ENCODE assay signal across 1 cellular context in the genomic region with DNA sequence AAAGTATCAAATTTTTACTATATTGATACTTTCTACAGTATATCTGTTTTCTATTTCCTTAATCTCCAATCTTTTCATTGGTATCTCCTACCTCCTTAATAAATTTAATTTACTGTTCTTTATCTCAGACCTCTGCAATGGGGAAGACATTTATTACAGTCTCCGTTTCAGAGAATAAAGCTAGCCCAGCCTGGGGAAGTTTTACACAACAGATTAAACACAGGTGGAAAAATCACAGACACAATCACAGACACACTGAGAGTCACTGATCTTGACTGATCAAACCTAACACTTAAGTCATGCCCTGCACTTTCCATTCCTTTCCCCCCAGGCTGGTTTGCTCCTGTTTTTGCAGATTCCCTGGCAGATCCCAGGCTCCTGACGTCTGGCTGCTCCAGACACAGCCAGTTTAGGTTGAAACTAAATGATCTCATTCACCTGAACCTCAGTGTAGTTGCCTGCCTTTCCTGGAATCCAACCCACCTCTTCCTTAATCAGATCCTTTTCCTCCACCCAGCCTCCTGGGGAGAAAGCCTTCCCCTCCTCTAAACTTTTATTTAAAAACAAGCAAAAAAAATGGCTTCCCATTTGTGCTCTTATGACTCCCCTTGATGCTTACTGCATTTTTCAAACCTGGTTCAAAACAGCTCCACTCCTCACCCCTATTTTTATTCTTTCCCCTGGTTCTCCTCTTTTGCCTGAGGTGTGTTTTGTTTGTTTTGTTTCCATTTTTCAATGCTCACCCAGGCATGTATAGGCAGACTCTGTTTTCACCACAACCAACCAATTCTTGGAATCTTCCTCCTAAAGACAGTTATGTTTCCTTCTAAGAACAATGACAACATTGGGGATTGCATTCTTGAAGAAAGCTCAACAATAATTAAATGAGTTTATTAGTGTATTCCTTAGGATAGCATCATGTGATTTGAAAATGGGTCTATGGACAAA.
TF ChIP-seq lines count a peak whose summit lies in the region.

No MANE protein-coding gene starts in this region.

TF ChIP-seq in SK-N-SH, 30 proteins besides CTCF, POLR2A, EP300 and RAD21:
- TF ChIP-seq MEF2A (IDR thresholded peaks at IDR 0.05; ENCODE audit: borderline replicate concordance, low read depth) (no peak), FOXM1 (IDR thresholded peaks at IDR 0.05; ENCODE audit: low read depth) (no peak), FOXJ3 (CRISPR knock-in tag; IDR thresholded peaks at IDR 0.05) (no peak), RCOR1 (IDR thresholded peaks at IDR 0.05; ENCODE audit: low read length) (peak; percentile 22; the same call in 1 of the 2 replicates), MXI1 (IDR thresholded peaks at IDR 0.05; ENCODE audit: low read depth, low read length) (no peak), NRF1 (IDR thresholded peaks at IDR 0.05; ENCODE audit: low read depth, low read length) (no peak), ELF1 (IDR thresholded peaks at IDR 0.05) (no peak), GATA2 (CRISPR knock-in tag; IDR thresholded peaks at IDR 0.05) (peak; percentile 78), YY1 (IDR thresholded peaks at IDR 0.05; ENCODE audit: low read depth) (no peak), TAF1 (IDR thresholded peaks at IDR 0.05; ENCODE audit: borderline replicate concordance, low read depth, low read length) (no peak), EZH2phosphoT487 (IDR thresholded peaks at IDR 0.05; ENCODE audit: borderline replicate concordance, low read depth) (no peak), FOSL2 (IDR thresholded peaks at IDR 0.05; ENCODE audit: borderline replicate concordance, low read depth) (no peak), POLR2AphosphoS5 (IDR thresholded peaks at IDR 0.05; ENCODE audit: low read depth, low read length) (no peak), RFX5 (IDR thresholded peaks at IDR 0.05; ENCODE audit: low read length) (no peak), SMC3 (IDR thresholded peaks at IDR 0.05; ENCODE audit: low read depth, low read length) (no peak), CHD2 (IDR thresholded peaks at IDR 0.05; ENCODE audit: low read length, partially characterized antibody) (peak; percentile 54), GABPA (IDR thresholded peaks at IDR 0.05; ENCODE audit: low read depth) (no peak), NFIC (IDR thresholded peaks at IDR 0.05; ENCODE audit: borderline replicate concordance) (no peak), TEAD4 (IDR thresholded peaks at IDR 0.05; ENCODE audit: borderline replicate concordance, insufficient read depth) (no peak)
- TF ChIP-seq, protein P1, sequence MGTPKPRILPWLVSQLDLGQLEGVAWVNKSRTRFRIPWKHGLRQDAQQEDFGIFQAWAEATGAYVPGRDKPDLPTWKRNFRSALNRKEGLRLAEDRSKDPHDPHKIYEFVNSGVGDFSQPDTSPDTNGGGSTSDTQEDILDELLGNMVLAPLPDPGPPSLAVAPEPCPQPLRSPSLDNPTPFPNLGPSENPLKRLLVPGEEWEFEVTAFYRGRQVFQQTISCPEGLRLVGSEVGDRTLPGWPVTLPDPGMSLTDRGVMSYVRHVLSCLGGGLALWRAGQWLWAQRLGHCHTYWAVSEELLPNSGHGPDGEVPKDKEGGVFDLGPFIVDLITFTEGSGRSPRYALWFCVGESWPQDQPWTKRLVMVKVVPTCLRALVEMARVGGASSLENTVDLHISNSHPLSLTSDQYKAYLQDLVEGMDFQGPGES (IDR thresholded peaks at IDR 0.05; ENCODE audit: low read depth, low read length): no peak
- TF ChIP-seq, protein P2, sequence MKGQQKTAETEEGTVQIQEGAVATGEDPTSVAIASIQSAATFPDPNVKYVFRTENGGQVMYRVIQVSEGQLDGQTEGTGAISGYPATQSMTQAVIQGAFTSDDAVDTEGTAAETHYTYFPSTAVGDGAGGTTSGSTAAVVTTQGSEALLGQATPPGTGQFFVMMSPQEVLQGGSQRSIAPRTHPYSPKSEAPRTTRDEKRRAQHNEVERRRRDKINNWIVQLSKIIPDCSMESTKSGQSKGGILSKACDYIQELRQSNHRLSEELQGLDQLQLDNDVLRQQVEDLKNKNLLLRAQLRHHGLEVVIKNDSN (IDR thresholded peaks at IDR 0.05; ENCODE audit: borderline replicate concordance, low read depth): no peak
- TF ChIP-seq, protein P3, sequence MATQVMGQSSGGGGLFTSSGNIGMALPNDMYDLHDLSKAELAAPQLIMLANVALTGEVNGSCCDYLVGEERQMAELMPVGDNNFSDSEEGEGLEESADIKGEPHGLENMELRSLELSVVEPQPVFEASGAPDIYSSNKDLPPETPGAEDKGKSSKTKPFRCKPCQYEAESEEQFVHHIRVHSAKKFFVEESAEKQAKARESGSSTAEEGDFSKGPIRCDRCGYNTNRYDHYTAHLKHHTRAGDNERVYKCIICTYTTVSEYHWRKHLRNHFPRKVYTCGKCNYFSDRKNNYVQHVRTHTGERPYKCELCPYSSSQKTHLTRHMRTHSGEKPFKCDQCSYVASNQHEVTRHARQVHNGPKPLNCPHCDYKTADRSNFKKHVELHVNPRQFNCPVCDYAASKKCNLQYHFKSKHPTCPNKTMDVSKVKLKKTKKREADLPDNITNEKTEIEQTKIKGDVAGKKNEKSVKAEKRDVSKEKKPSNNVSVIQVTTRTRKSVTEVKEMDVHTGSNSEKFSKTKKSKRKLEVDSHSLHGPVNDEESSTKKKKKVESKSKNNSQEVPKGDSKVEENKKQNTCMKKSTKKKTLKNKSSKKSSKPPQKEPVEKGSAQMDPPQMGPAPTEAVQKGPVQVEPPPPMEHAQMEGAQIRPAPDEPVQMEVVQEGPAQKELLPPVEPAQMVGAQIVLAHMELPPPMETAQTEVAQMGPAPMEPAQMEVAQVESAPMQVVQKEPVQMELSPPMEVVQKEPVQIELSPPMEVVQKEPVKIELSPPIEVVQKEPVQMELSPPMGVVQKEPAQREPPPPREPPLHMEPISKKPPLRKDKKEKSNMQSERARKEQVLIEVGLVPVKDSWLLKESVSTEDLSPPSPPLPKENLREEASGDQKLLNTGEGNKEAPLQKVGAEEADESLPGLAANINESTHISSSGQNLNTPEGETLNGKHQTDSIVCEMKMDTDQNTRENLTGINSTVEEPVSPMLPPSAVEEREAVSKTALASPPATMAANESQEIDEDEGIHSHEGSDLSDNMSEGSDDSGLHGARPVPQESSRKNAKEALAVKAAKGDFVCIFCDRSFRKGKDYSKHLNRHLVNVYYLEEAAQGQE (IDR thresholded peaks at IDR 0.05; ENCODE audit: low read depth, low read length): no peak
- TF ChIP-seq, protein P4, sequence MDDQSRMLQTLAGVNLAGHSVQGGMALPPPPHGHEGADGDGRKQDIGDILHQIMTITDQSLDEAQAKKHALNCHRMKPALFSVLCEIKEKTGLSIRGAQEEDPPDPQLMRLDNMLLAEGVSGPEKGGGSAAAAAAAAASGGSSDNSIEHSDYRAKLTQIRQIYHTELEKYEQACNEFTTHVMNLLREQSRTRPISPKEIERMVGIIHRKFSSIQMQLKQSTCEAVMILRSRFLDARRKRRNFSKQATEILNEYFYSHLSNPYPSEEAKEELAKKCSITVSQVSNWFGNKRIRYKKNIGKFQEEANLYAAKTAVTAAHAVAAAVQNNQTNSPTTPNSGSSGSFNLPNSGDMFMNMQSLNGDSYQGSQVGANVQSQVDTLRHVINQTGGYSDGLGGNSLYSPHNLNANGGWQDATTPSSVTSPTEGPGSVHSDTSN (IDR thresholded peaks at IDR 0.05): no peak
